Comparison of ENCODE assay signal across 8 cellular contexts in genomic region chr19:58229255-58229639, GRCh38. TPM values are rescaled to one million over a fixed set of nuclear protein-coding genes. Genes with fewer than 3 reads are reported as not detected.
DNase-seq lines count a peak whose midpoint lies in the region; ATAC-seq and TF ChIP-seq lines count a peak whose summit lies in the region.

No MANE protein-coding gene starts in this region.

- H3K36me3 Mint-ChIP-seq in T-helper 1 cell treated with Interleukin-12 subunit alpha and Interleukin-12 subunit beta and Interleukin-4 antibody, amounts not matched to agents 30 μg/mL and 1 μg/mL, for 36 hours (ENCODE audit: low read depth): peaks cover 57% of the 10 kb centered on the region

- no peaks in the 10 kb centered on the region for H3K27me3 ChIP-seq in effector memory CD4-positive, alpha-beta T cell (replicated peaks; ENCODE audit: control insufficient read depth, insufficient read depth, low read length, poor library complexity, severe bottlenecking)
- no peaks in the 10 kb centered on the region for H3K27me3 ChIP-seq in transverse colon

- no peaks in the 10 kb centered on the region for H3K27me3 Mint-ChIP-seq in T-helper 1 cell treated with Interleukin-12 subunit alpha and Interleukin-12 subunit beta and Interleukin-4 antibody, amounts not matched to agents 30 μg/mL and 1 μg/mL, for 36 hours (ENCODE audit: low read depth)

- H3K36me3 ChIP-seq in effector memory CD4-positive, alpha-beta T cell (ENCODE audit: control insufficient read depth, insufficient read depth, low read length): peaks cover 39% of the 10 kb centered on the region
- peaks cover 48% of the 10 kb centered on the region for H3K36me3 ChIP-seq in mesodermal cell (ENCODE audit: control insufficient read depth, insufficient read depth, low read length)
- peaks cover 0 to 45% (median 23%) of the 10 kb centered on the region in 4 donors for H3K36me3 ChIP-seq in transverse colon

- peaks cover 21% of the 10 kb centered on the region for H3K4me1 Mint-ChIP-seq in T-helper 1 cell treated with Interleukin-12 subunit alpha and Interleukin-12 subunit beta and Interleukin-4 antibody, amounts not matched to agents 30 μg/mL and 1 μg/mL, for 36 hours (ENCODE audit: low read depth)

- no peaks in the 10 kb centered on the region for H3K9me3 ChIP-seq in effector memory CD4-positive, alpha-beta T cell (ENCODE audit: control insufficient read depth, low read length)
- H3K9me3 ChIP-seq in mesodermal cell (ENCODE audit: control insufficient read depth, low read length): peaks cover 48% of the 10 kb centered on the region
- H3K9me3 ChIP-seq in transverse colon: peaks cover 30 to 60% of the 10 kb centered on the region in 2 donors

- intact Hi-C loops in transverse colon (cut with DNase I; ENCODE audit: low total_unique reads): no loop called here

- TF ChIP-seq EP300 in transverse colon (IDR thresholded peaks at IDR 0.05; ENCODE audit: low read depth): no peak

- WGBS in mesodermal cell (ENCODE audit: insufficient coverage in 2 of 2), 2 experiments: 7 to 14% methylated on average over 7 to 9 of the region's 13 CpGs
- WGBS in transverse colon (ENCODE audit: low coverage in 1 of 2), 2 donors: 52 to 60% methylated on average over 1 to 11 of the region's 13 CpGs

- DNase-seq in effector memory CD4-positive, alpha-beta T cell: no peak
- no peak for DNase-seq in transverse colon
- DNase-seq in midbrain (lab: John Stamatoyannopoulos, UW): no peak

- H3K27ac Mint-ChIP-seq in T-helper 1 cell treated with Interleukin-12 subunit alpha and Interleukin-12 subunit beta and Interleukin-4 antibody, amounts not matched to agents 30 μg/mL and 1 μg/mL, for 36 hours: peak overlapping the region; percentile 23

- H3K4me3 ChIP-seq in GM12875 (ENCODE audit: low read depth, low read length) (peak overlapping the region; percentile 87), mesodermal cell (ENCODE audit: extremely low read depth, insufficient read depth, low read length, poor library complexity, severe bottlenecking) (peak overlapping the region; percentile 66), transverse colon (peak overlapping the region; percentile 68 to 75 (median 71))
- H3K4me3 ChIP-seq in effector memory CD4-positive, alpha-beta T cell (ENCODE audit: insufficient read depth, low read depth, low read length, poor library complexity, severe bottlenecking): peak overlapping the region; percentile 88

- peaks cover 8% of the 10 kb centered on the region for H3K4me1 ChIP-seq in effector memory CD4-positive, alpha-beta T cell (ENCODE audit: control insufficient read depth, insufficient read depth, low read length, poor library complexity, severe bottlenecking)
- H3K4me1 ChIP-seq in mesodermal cell (ENCODE audit: control insufficient read depth, insufficient read depth, low read length, poor library complexity, severe bottlenecking): no peaks in the 10 kb centered on the region
- H3K4me1 ChIP-seq in transverse colon: peaks cover 0 to 13% (median 9%) of the 10 kb centered on the region in 4 donors

- ATAC-seq in HG03095 (IDR thresholded peaks at IDR 0.05; ENCODE audit: unreplicated experiment): no peak

- peak overlapping the region; percentile 94 for H3K4me3 Mint-ChIP-seq in T-helper 1 cell treated with Interleukin-12 subunit alpha and Interleukin-12 subunit beta and Interleukin-4 antibody, amounts not matched to agents 30 μg/mL and 1 μg/mL, for 36 hours

- in situ Hi-C loops in transverse colon (cut with MboI; ENCODE audit: low pct_ligation_motif_present in 1 of 4, low pct_unique_long_range_greater_than_20kb in 1 of 4, low sequenced_read_pairs in 3 of 4): no loop called here

- H3K27ac ChIP-seq in 22Rv1: peak overlapping the region; percentile 87
- H3K27ac ChIP-seq in effector memory CD4-positive, alpha-beta T cell (ENCODE audit: insufficient read depth, low read length, poor library complexity, severe bottlenecking): peak overlapping the region; percentile 43
- peak overlapping the region; percentile 77 for H3K27ac ChIP-seq in mesodermal cell (ENCODE audit: low read depth, low read length, severe bottlenecking)
- peak overlapping the region; percentile 70 to 85 (median 78) for H3K27ac ChIP-seq in transverse colon

- peak; percentile 56 for TF ChIP-seq CTCF in 22Rv1 (IDR thresholded peaks at IDR 0.05)
- peak; percentile 43; the same call in 1 of the 2 replicates for TF ChIP-seq CTCF in GM12875 (IDR thresholded peaks at IDR 0.05; ENCODE audit: borderline replicate concordance, insufficient read depth, low read depth, low read length)
- TF ChIP-seq CTCF in transverse colon (IDR thresholded peaks at IDR 0.05): no peak

- H3K9me3 Mint-ChIP-seq in T-helper 1 cell treated with Interleukin-12 subunit alpha and Interleukin-12 subunit beta and Interleukin-4 antibody, amounts not matched to agents 30 μg/mL and 1 μg/mL, for 36 hours: peaks cover 46% of the 10 kb centered on the region

- no peak for TF ChIP-seq POLR2A in transverse colon (IDR thresholded peaks at IDR 0.05)

RNA-seq across cellular contexts. Expression of gene ZNF544, which starts 0.5 kb away (rescaled TPM):
- 23.3 TPM for polyA plus RNA-seq in mesodermal cell (2013, experiment 1 of 2)
- 22.6 TPM for polyA plus RNA-seq in mesodermal cell (2013, experiment 2 of 2)
- 10 to 100 TPM in 3 of 4 donors, 1 to 10 TPM in 1; 8.6 to 62.3 (median 25.1) TPM for total RNA-seq in transverse colon

RNA-seq across cellular contexts. Expression of gene ZNF274, which starts 46.4 kb away (rescaled TPM):
- polyA plus RNA-seq in mesodermal cell (2013, experiment 1 of 2): 21.0 TPM
- polyA plus RNA-seq in mesodermal cell (2013, experiment 2 of 2): 17.4 TPM
- 10 to 100 TPM; 12.5 to 30.8 (median 19.0) TPM for total RNA-seq in transverse colon

RNA-seq across cellular contexts. Expression of gene ZNF8, which starts 49.5 kb away (rescaled TPM):
- polyA plus RNA-seq in mesodermal cell (2013, experiment 1 of 2): 4.8 TPM
- polyA plus RNA-seq in mesodermal cell (2013, experiment 2 of 2): 3.9 TPM
- total RNA-seq in transverse colon: 1 to 10 TPM; 4.6 to 6.6 (median 6.3) TPM

Comparison
In these comparisons a context has a peak if more than half of its experiments do, and no peak if none do; other contexts are left out.
1. CTCF ChIP-seq: peak in 22Rv1 (single experiment) and GM12875 (single experiment); none in transverse colon (0 of 5).
2. Peak in every context shown above with its lines, with median percentiles within 50 percentile points of each other: H3K27ac ChIP-seq and H3K4me3 ChIP-seq.